ENCODE assay signal across 1 cellular context in the genomic region with DNA sequence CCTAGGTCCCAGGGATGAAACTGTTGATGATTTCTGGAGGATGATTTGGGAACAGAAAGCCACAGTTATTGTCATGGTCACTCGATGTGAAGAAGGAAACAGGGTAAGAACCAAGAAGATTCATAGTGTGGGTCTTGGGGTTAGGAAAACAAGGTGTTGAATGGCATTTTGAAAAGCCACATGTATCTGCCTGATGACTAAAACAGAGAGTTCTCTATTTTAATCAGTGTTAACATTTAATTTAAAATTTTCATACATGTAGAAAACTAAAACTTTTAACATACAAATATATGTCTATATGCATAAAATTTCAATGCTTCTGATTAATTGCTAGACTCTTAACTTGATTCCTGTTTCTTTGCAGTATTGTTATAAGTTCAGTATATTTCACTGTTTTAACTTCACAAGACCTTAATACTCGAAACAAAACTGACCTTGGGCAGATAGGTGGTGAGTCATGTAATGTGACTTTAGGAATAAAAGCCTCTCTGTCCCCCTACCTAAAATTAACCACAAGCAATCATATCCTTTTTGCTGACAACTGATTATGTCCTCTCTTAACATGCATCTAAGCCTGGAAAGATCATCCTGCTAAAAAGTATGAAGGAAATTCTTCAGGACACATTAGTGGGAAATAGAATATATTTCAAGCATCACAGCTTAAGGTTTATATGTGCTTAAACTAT.
TF ChIP-seq lines count a peak whose summit lies in the region.

No MANE protein-coding gene starts in this region.

TF ChIP-seq in SK-N-SH treated with all-trans-retinoic acid at 6 μM for 48 hours, 23 proteins besides CTCF, POLR2A, EP300 and RAD21 (continued from another document):
- TF ChIP-seq, protein P1, sequence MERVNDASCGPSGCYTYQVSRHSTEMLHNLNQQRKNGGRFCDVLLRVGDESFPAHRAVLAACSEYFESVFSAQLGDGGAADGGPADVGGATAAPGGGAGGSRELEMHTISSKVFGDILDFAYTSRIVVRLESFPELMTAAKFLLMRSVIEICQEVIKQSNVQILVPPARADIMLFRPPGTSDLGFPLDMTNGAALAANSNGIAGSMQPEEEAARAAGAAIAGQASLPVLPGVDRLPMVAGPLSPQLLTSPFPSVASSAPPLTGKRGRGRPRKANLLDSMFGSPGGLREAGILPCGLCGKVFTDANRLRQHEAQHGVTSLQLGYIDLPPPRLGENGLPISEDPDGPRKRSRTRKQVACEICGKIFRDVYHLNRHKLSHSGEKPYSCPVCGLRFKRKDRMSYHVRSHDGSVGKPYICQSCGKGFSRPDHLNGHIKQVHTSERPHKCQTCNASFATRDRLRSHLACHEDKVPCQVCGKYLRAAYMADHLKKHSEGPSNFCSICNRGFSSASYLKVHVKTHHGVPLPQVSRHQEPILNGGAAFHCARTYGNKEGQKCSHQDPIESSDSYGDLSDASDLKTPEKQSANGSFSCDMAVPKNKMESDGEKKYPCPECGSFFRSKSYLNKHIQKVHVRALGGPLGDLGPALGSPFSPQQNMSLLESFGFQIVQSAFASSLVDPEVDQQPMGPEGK (CRISPR knock-in tag; IDR thresholded peaks at IDR 0.05; ENCODE audit: borderline replicate concordance) = no peak
- TF ChIP-seq ISL1 (CRISPR knock-in tag; IDR thresholded peaks at IDR 0.05) (no peak), OSR1 (CRISPR knock-in tag; IDR thresholded peaks at IDR 0.05) (no peak), BACH2 (CRISPR knock-in tag; IDR thresholded peaks at IDR 0.05; ENCODE audit: borderline replicate concordance) (no peak), TOX (CRISPR knock-in tag; IDR thresholded peaks at IDR 0.05; ENCODE audit: borderline replicate concordance) (no peak), ZNF8 (CRISPR knock-in tag; IDR thresholded peaks at IDR 0.05) (no peak), ESRRG (CRISPR knock-in tag; IDR thresholded peaks at IDR 0.05) (no peak), ZNF565 (CRISPR knock-in tag; conservative IDR thresholded peaks at IDR 0.05; ENCODE audit: low read depth) (no peak), ARNTL (CRISPR knock-in tag; IDR thresholded peaks at IDR 0.05; ENCODE audit: borderline replicate concordance, low read depth) (no peak)
- TF ChIP-seq, protein P2, sequence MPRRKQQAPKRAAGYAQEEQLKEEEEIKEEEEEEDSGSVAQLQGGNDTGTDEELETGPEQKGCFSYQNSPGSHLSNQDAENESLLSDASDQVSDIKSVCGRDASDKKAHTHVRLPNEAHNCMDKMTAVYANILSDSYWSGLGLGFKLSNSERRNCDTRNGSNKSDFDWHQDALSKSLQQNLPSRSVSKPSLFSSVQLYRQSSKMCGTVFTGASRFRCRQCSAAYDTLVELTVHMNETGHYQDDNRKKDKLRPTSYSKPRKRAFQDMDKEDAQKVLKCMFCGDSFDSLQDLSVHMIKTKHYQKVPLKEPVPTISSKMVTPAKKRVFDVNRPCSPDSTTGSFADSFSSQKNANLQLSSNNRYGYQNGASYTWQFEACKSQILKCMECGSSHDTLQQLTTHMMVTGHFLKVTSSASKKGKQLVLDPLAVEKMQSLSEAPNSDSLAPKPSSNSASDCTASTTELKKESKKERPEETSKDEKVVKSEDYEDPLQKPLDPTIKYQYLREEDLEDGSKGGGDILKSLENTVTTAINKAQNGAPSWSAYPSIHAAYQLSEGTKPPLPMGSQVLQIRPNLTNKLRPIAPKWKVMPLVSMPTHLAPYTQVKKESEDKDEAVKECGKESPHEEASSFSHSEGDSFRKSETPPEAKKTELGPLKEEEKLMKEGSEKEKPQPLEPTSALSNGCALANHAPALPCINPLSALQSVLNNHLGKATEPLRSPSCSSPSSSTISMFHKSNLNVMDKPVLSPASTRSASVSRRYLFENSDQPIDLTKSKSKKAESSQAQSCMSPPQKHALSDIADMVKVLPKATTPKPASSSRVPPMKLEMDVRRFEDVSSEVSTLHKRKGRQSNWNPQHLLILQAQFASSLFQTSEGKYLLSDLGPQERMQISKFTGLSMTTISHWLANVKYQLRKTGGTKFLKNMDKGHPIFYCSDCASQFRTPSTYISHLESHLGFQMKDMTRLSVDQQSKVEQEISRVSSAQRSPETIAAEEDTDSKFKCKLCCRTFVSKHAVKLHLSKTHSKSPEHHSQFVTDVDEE (CRISPR knock-in tag; IDR thresholded peaks at IDR 0.05) = no peak
